In genomic region chr4:102759835-102760644, GRCh38 we compare ENCODE assay signal across 8 cellular contexts. TPM values are rescaled to one million over a fixed set of nuclear protein-coding genes. Genes with fewer than 3 reads are reported as not detected.
DNase-seq lines count a peak whose midpoint lies in the region; ATAC-seq and TF ChIP-seq lines count a peak whose summit lies in the region.

No MANE protein-coding gene starts in this region.

- H3K36me3 ChIP-seq in right atrium auricular region = no peaks in the 10 kb centered on the region
- H3K36me3 ChIP-seq in prostate gland = no peaks in the 10 kb centered on the region

- peak overlapping the region; percentile 76 to 92 for H3K4me3 ChIP-seq in right atrium auricular region
- peak overlapping the region; percentile 73 to 84 for H3K4me3 ChIP-seq in prostate gland

- H3K27ac ChIP-seq in right atrium auricular region = peak overlapping the region; percentile 82 to 87
- H3K27ac ChIP-seq in prostate gland = peak overlapping the region; percentile 64 to 71

- no peak for TF ChIP-seq CTCF in CD14-positive monocyte (IDR thresholded peaks at IDR 0.05)
- no peak for TF ChIP-seq CTCF in right atrium auricular region (IDR thresholded peaks at IDR 0.05)
- no peak for TF ChIP-seq CTCF in prostate gland (IDR thresholded peaks at IDR 0.05)

- DNase-seq in CD14-positive monocyte (ENCODE audit: low spot score) (peak; percentile 94), NOMO-1 treated with DMSO at 0.1 percent for 48 hours (lab: John Stamatoyannopoulos, UW; ENCODE audit: unreplicated experiment) (peak; percentile 96), amniotic epithelial cell (ENCODE audit: low read depth) (peak; percentile 55), right atrium auricular region (ENCODE audit: low spot score) (peak; percentile 71), prostate gland (ENCODE audit: low spot score) (peak; percentile 15), SK-N-DZ (ENCODE audit: low spot score) (no peak)

- H3K27me3 ChIP-seq in right atrium auricular region (no peaks in the 10 kb centered on the region), prostate gland (replicated peaks; ENCODE audit: insufficient read depth) (no peaks in the 10 kb centered on the region)

- ATAC-seq in GM18867 (IDR thresholded peaks at IDR 0.05; ENCODE audit: unreplicated experiment) (peak; percentile 52), HG03025 (IDR thresholded peaks at IDR 0.05; ENCODE audit: low FRiP score, unreplicated experiment) (peak; percentile 61)

- H3K9me3 ChIP-seq in right atrium auricular region (no peaks in the 10 kb centered on the region), prostate gland (no peaks in the 10 kb centered on the region)

- H3K27me3 Mint-ChIP-seq in CD14-positive monocyte (ENCODE audit: low read depth in 3 of 3) = peaks cover 0 to 4% (median 2%) of the 10 kb centered on the region in 3 donors

- no peak for TF ChIP-seq POLR2A in prostate gland (IDR thresholded peaks at IDR 0.05)

- peaks cover 12 to 25% of the 10 kb centered on the region in 2 donors for H3K36me3 Mint-ChIP-seq in CD14-positive monocyte

- peaks cover 0 to 2% (median 0%) of the 10 kb centered on the region in 7 donors for H3K9me3 Mint-ChIP-seq in CD14-positive monocyte

- H3K4me1 ChIP-seq in right atrium auricular region (peaks cover 0 to 24% of the 10 kb centered on the region in 2 donors), prostate gland (replicated peaks) (no peaks in the 10 kb centered on the region)

- intact Hi-C loops in CD14-positive monocyte (cut with micrococcal nuclease) = loop anchor here (2.0 to 10.0 kb wide), 4 partner anchors 29 to 67 kb away; partner anchors contain the start of gene UBE2D3 (in 2 of the 2)
- intact Hi-C loops in prostate gland (cut with DNase I) = loop anchor here (5.0 kb wide), 2 partner anchors 67 to 258 kb away; partner anchors contain the start of genes NFKB1 and UBE2D3

- H3K4me1 Mint-ChIP-seq in CD14-positive monocyte = peaks cover 48% of the 10 kb centered on the region

- peak overlapping the region; percentile 88 to 92 for H3K4me3 Mint-ChIP-seq in CD14-positive monocyte

- peak overlapping the region; percentile 97 to 99 (median 98) for H3K27ac Mint-ChIP-seq in CD14-positive monocyte

- 3% methylated on average over 25 of the region's 25 CpGs for whole genome bisulfite sequencing in prostate gland

RNA-seq across cellular contexts. Expression of gene MANBA, which starts 0.7 kb away (rescaled TPM):
- polyA plus RNA-seq in CD14-positive monocyte = 10 to 100 TPM; 80.8 to 94.4 TPM
- total RNA-seq in right atrium auricular region = 10 to 100 TPM; 26.9 to 41.6 TPM
- total RNA-seq in prostate gland = 10 to 100 TPM; 29.7 to 41.6 TPM
- 11.9 and 12.1 TPM in 2 replicates for polyA plus RNA-seq in SK-N-DZ (2014; cell fraction: cytosol; rRNA removed)
- polyA plus RNA-seq in SK-N-DZ (2014; cell fraction: nucleus; rRNA removed) = 17.0 and 18.2 TPM in 2 replicates
